9 cellular contexts compared by ENCODE assay signal in genomic region chr14:24105609-24106256, GRCh38. TPM values are rescaled to one million over a fixed set of nuclear protein-coding genes. Genes with fewer than 3 reads are reported as not detected.
DNase-seq lines count a peak whose midpoint lies in the region; ATAC-seq and TF ChIP-seq lines count a peak whose summit lies in the region.
"Not testable (repeated sequence)": the region's sequence is repeated elsewhere in the genome, so short reads cannot be mapped to it uniquely, and the experiment has no call there.
"Had no signal": no experiment of that assay in that cellular context is flagged by ENCODE, and none has a peak within 500 bp of the region (broad histone marks: within the 10 kb centered on the region; RNA-seq: fewer than 3 reads in every experiment).

No MANE protein-coding gene starts in this region.

- CTCF ChIA-PET in CD4-positive, alpha-beta T cell (lab: Charles Lee): interaction anchor here (1.7 kb wide), 1 partner anchor 69 kb away, joined by 3 read pairs; no protein-coding TSS in a partner anchor
- CTCF ChIA-PET in T-cell (lab: Charles Lee): interaction anchor here (2.0 to 2.1 kb wide), 2 partner anchors 9 to 15 kb away, joined by 5 to 7 read pairs; partner anchors contain the start of genes DCAF11 (in 1 of the 2) and NRL (in 1 of the 2)
- CTCF ChIA-PET in activated CD4-positive, alpha-beta memory T cell treated with anti-CD3 and anti-CD28 coated beads for 36 hours (lab: Charles Lee): interaction anchor here (1.1 to 11.2 kb wide), 5 partner anchors 12 to 55 kb away, joined by 3 to 261 read pairs (median 50); partner anchors contain the start of genes IRF9 and PCK2

- TF ChIP-seq POLR2A in right lobe of liver (IDR thresholded peaks at IDR 0.05): not testable (repeated sequence)

- not testable (repeated sequence) for DNase-seq in CD4-positive, alpha-beta T cell; T-cell; activated CD4-positive, alpha-beta memory T cell treated with anti-CD3 and anti-CD28 coated beads for 36 hours; activated T-helper 1 cell treated with anti-CD3 and anti-CD28 coated beads, Interleukin-12 subunit alpha, Interleukin-12 subunit beta, Interleukin-2, Interleukin-4 antibody, amounts not matched to agents 30 ng/mL and 10 ng/mL and 1 ng/mL, durations not matched to agents 14 hours and 24 hours and 36 hours (ENCODE audit: low spot score); activated naive CD8-positive, alpha-beta T cell treated with anti-CD3 and anti-CD28 coated beads, Interleukin-2, amount 10 ng/mL, durations not matched to agents 7 days and 5 days; epithelial cell of prostate (ENCODE audit: low read depth, low spot score); right lobe of liver

- 39% methylated on average over 6 of the region's 8 CpGs for WGBS in right lobe of liver (ENCODE audit: insufficient coverage, low coverage, low lambda C conversion rate, missing lambda C conversion rate)

- not testable (repeated sequence) for ATAC-seq in CD4-positive, alpha-beta T cell (ENCODE audit: poor library complexity); T-cell (replicated peaks in 1 of 4); activated naive CD8-positive, alpha-beta T cell treated with anti-CD3 and anti-CD28 coated beads, Interleukin-2, amount 10 ng/mL, durations not matched to agents 7 days and 5 days (ENCODE audit: low read depth); stimulated activated memory B cell treated with anti-CD40 and anti-IgM and Interleukin-4, amounts not matched to agents 10 μg/mL and 1 μg/mL and 100 μg/mL, for 72 hours
- peak in 2 of 4 donors; percentile 4 to 19 for ATAC-seq in right lobe of liver

- not testable (repeated sequence) for H3K4me3 Mint-ChIP-seq in CD4-positive, alpha-beta T cell; T-cell; activated CD4-positive, alpha-beta memory T cell treated with anti-CD3 and anti-CD28 coated beads for 36 hours; activated T-helper 1 cell treated with anti-CD3 and anti-CD28 coated beads, Interleukin-12 subunit alpha, Interleukin-12 subunit beta, Interleukin-2, Interleukin-4 antibody, amounts not matched to agents 30 ng/mL and 10 ng/mL and 1 ng/mL, durations not matched to agents 14 hours and 24 hours and 36 hours; activated naive CD8-positive, alpha-beta T cell treated with anti-CD3 and anti-CD28 coated beads, Interleukin-2, amount 10 ng/mL, durations not matched to agents 7 days and 5 days; stimulated activated memory B cell treated with anti-CD40 and anti-IgM and Interleukin-4, amounts not matched to agents 10 μg/mL and 1 μg/mL and 100 μg/mL, for 72 hours

- not testable (repeated sequence) for H3K4me1 Mint-ChIP-seq in CD4-positive, alpha-beta T cell (ENCODE audit: low read depth)
- peaks cover 11 to 17% (median 13%) of the 10 kb centered on the region in 3 donors for H3K4me1 Mint-ChIP-seq in T-cell
- H3K4me1 Mint-ChIP-seq in activated CD4-positive, alpha-beta memory T cell treated with anti-CD3 and anti-CD28 coated beads for 36 hours (ENCODE audit: low read depth): peaks cover 22% of the 10 kb centered on the region
- H3K4me1 Mint-ChIP-seq in activated T-helper 1 cell treated with anti-CD3 and anti-CD28 coated beads, Interleukin-12 subunit alpha, Interleukin-12 subunit beta, Interleukin-2, Interleukin-4 antibody, amounts not matched to agents 30 ng/mL and 10 ng/mL and 1 ng/mL, durations not matched to agents 14 hours and 24 hours and 36 hours (ENCODE audit: low read depth): peaks cover 32% of the 10 kb centered on the region
- peaks cover 30% of the 10 kb centered on the region for H3K4me1 Mint-ChIP-seq in activated naive CD8-positive, alpha-beta T cell treated with anti-CD3 and anti-CD28 coated beads, Interleukin-2, amount 10 ng/mL, durations not matched to agents 7 days and 5 days
- peaks cover 14% of the 10 kb centered on the region for H3K4me1 Mint-ChIP-seq in stimulated activated memory B cell treated with anti-CD40 and anti-IgM and Interleukin-4, amounts not matched to agents 10 μg/mL and 1 μg/mL and 100 μg/mL, for 72 hours

- not testable (repeated sequence) for H3K27ac ChIP-seq in CD4-positive, alpha-beta T cell (ENCODE audit: low read depth, low read length)
- H3K27ac ChIP-seq in epithelial cell of prostate (peak overlapping the region; percentile 32), right lobe of liver (peak overlapping the region in 2 of 3 donors; percentile 19 to 73)

- H3K27me3 ChIP-seq in CD4-positive, alpha-beta T cell (ENCODE audit: control insufficient read depth, insufficient read depth, low read length); right lobe of liver: not testable (repeated sequence)

- not testable (repeated sequence) for H3K9me3 ChIP-seq in CD4-positive, alpha-beta T cell (ENCODE audit: control insufficient read depth, low read length); right lobe of liver

- H3K27me3 Mint-ChIP-seq in CD4-positive, alpha-beta T cell; T-cell; activated CD4-positive, alpha-beta memory T cell treated with anti-CD3 and anti-CD28 coated beads for 36 hours; activated T-helper 1 cell treated with anti-CD3 and anti-CD28 coated beads, Interleukin-12 subunit alpha, Interleukin-12 subunit beta, Interleukin-2, Interleukin-4 antibody, amounts not matched to agents 30 ng/mL and 10 ng/mL and 1 ng/mL, durations not matched to agents 14 hours and 24 hours and 36 hours (ENCODE audit: insufficient read depth); activated naive CD8-positive, alpha-beta T cell treated with anti-CD3 and anti-CD28 coated beads, Interleukin-2, amount 10 ng/mL, durations not matched to agents 7 days and 5 days; stimulated activated memory B cell treated with anti-CD40 and anti-IgM and Interleukin-4, amounts not matched to agents 10 μg/mL and 1 μg/mL and 100 μg/mL, for 72 hours: not testable (repeated sequence)

- peaks cover 0 to 91% (median 20%) of the 10 kb centered on the region in 4 donors for H3K4me1 ChIP-seq in right lobe of liver

- peaks cover 29% of the 10 kb centered on the region for H3K36me3 Mint-ChIP-seq in CD4-positive, alpha-beta T cell (ENCODE audit: low read depth)
- peaks cover 29% of the 10 kb centered on the region for H3K36me3 Mint-ChIP-seq in T-cell
- peaks cover 34% of the 10 kb centered on the region for H3K36me3 Mint-ChIP-seq in activated CD4-positive, alpha-beta memory T cell treated with anti-CD3 and anti-CD28 coated beads for 36 hours
- H3K36me3 Mint-ChIP-seq in activated T-helper 1 cell treated with anti-CD3 and anti-CD28 coated beads, Interleukin-12 subunit alpha, Interleukin-12 subunit beta, Interleukin-2, Interleukin-4 antibody, amounts not matched to agents 30 ng/mL and 10 ng/mL and 1 ng/mL, durations not matched to agents 14 hours and 24 hours and 36 hours (ENCODE audit: low read depth): peaks cover 30% of the 10 kb centered on the region
- peaks cover 32% of the 10 kb centered on the region for H3K36me3 Mint-ChIP-seq in activated naive CD8-positive, alpha-beta T cell treated with anti-CD3 and anti-CD28 coated beads, Interleukin-2, amount 10 ng/mL, durations not matched to agents 7 days and 5 days
- H3K36me3 Mint-ChIP-seq in stimulated activated memory B cell treated with anti-CD40 and anti-IgM and Interleukin-4, amounts not matched to agents 10 μg/mL and 1 μg/mL and 100 μg/mL, for 72 hours: peaks cover 29% of the 10 kb centered on the region

- intact Hi-C loops in CD4-positive, alpha-beta T cell (cut with DNase I, micrococcal nuclease): loop anchor here in 1 of 2 experiments (5.0 kb wide), 1 partner anchor 118 kb away; the partner anchor contains the start of gene DHRS4L2
- intact Hi-C loops in activated CD4-positive, alpha-beta memory T cell treated with anti-CD3 and anti-CD28 coated beads for 36 hours (cut with micrococcal nuclease); activated T-helper 1 cell treated with anti-CD3 and anti-CD28 coated beads, Interleukin-12 subunit alpha, Interleukin-12 subunit beta, Interleukin-2, Interleukin-4 antibody, amounts not matched to agents 30 ng/mL and 10 ng/mL and 1 ng/mL, durations not matched to agents 14 hours and 24 hours and 36 hours (cut with micrococcal nuclease); right lobe of liver (cut with DNase I): not testable (repeated sequence)

- H3K27ac Mint-ChIP-seq in CD4-positive, alpha-beta T cell: peak overlapping the region; percentile 56
- peak overlapping the region; percentile 28 to 41 for H3K27ac Mint-ChIP-seq in T-cell
- H3K27ac Mint-ChIP-seq in activated CD4-positive, alpha-beta memory T cell treated with anti-CD3 and anti-CD28 coated beads for 36 hours: peak overlapping the region; percentile 64
- H3K27ac Mint-ChIP-seq in activated T-helper 1 cell treated with anti-CD3 and anti-CD28 coated beads, Interleukin-12 subunit alpha, Interleukin-12 subunit beta, Interleukin-2, Interleukin-4 antibody, amounts not matched to agents 30 ng/mL and 10 ng/mL and 1 ng/mL, durations not matched to agents 14 hours and 24 hours and 36 hours: peak overlapping the region; percentile 15
- H3K27ac Mint-ChIP-seq in activated naive CD8-positive, alpha-beta T cell treated with anti-CD3 and anti-CD28 coated beads, Interleukin-2, amount 10 ng/mL, durations not matched to agents 7 days and 5 days: peak overlapping the region; percentile 37
- H3K27ac Mint-ChIP-seq in stimulated activated memory B cell treated with anti-CD40 and anti-IgM and Interleukin-4, amounts not matched to agents 10 μg/mL and 1 μg/mL and 100 μg/mL, for 72 hours: peak overlapping the region; percentile 53

- POLR2A ChIA-PET in CD4-positive, alpha-beta T cell (lab: Charles Lee): interaction anchor here (1.0 to 2.2 kb wide), 6 partner anchors 9 to 496 kb away, joined by 3 to 14 read pairs (median 3); partner anchors contain the start of genes DCAF11 and NRL
- POLR2A ChIA-PET in T-cell (lab: Charles Lee): not testable (repeated sequence)
- POLR2A ChIA-PET in activated CD4-positive, alpha-beta memory T cell treated with anti-CD3 and anti-CD28 coated beads for 36 hours (lab: Charles Lee): interaction anchor here (0.6 to 5.6 kb wide), 3 partner anchors 11 to 109 kb away, joined by 4 to 41 read pairs (median 6); partner anchors contain the start of gene PCK2
- POLR2A ChIA-PET in activated naive CD8-positive, alpha-beta T cell treated with anti-CD3 and anti-CD28 coated beads, Interleukin-2, amount 10 ng/mL, durations not matched to agents 7 days and 5 days (lab: Charles Lee): interaction anchor here (1.2 to 7.0 kb wide), 3 partner anchors 12 to 30 kb away, joined by 4 to 116 read pairs (median 4); partner anchors contain the start of genes PCK2 and PSME1

- not testable (repeated sequence) for H3K9me3 Mint-ChIP-seq in CD4-positive, alpha-beta T cell; T-cell; activated CD4-positive, alpha-beta memory T cell treated with anti-CD3 and anti-CD28 coated beads for 36 hours; activated T-helper 1 cell treated with anti-CD3 and anti-CD28 coated beads, Interleukin-12 subunit alpha, Interleukin-12 subunit beta, Interleukin-2, Interleukin-4 antibody, amounts not matched to agents 30 ng/mL and 10 ng/mL and 1 ng/mL, durations not matched to agents 14 hours and 24 hours and 36 hours; activated naive CD8-positive, alpha-beta T cell treated with anti-CD3 and anti-CD28 coated beads, Interleukin-2, amount 10 ng/mL, durations not matched to agents 7 days and 5 days; stimulated activated memory B cell treated with anti-CD40 and anti-IgM and Interleukin-4, amounts not matched to agents 10 μg/mL and 1 μg/mL and 100 μg/mL, for 72 hours

- H3K36me3 ChIP-seq in right lobe of liver: peaks cover 0 to 25% (median 4%) of the 10 kb centered on the region in 4 donors

- H3K4me3 ChIP-seq in right lobe of liver: not testable (repeated sequence)

- not testable (repeated sequence) for TF ChIP-seq CTCF in CD4-positive, alpha-beta T cell (IDR thresholded peaks at IDR 0.05); right lobe of liver (IDR thresholded peaks at IDR 0.05)

RNA-seq across cellular contexts. Expression of gene DCAF11, which starts 8.8 kb away (rescaled TPM):
- 10 to 100 TPM; 74.8 to 75.3 TPM for total RNA-seq in CD4-positive, alpha-beta T cell
- total RNA-seq in T-cell: 10 to 100 TPM; 78.5 to 94.1 (median 89.6) TPM
- 10 to 100 TPM; 85.6 to 91.8 TPM for total RNA-seq in activated CD4-positive, alpha-beta memory T cell treated with anti-CD3 and anti-CD28 coated beads for 36 hours
- 69.9 and 71.6 TPM in 2 replicates for total RNA-seq in activated T-helper 1 cell treated with anti-CD3 and anti-CD28 coated beads, Interleukin-12 subunit alpha, Interleukin-12 subunit beta, Interleukin-2, Interleukin-4 antibody, amounts not matched to agents 30 ng/mL and 10 ng/mL and 1 ng/mL, durations not matched to agents 14 hours and 24 hours and 36 hours
- 100 to 1,000 TPM; 100 to 105 TPM for total RNA-seq in activated naive CD8-positive, alpha-beta T cell treated with anti-CD3 and anti-CD28 coated beads, Interleukin-2, amount 10 ng/mL, durations not matched to agents 7 days and 5 days
- total RNA-seq in right lobe of liver: 100 to 1,000 TPM in 3 of 6 experiments, 10 to 100 TPM in 3; 65.9 to 180 (median 103) TPM

RNA-seq across cellular contexts. Expression of gene NRL, which starts 9.0 kb away (rescaled TPM):
- total RNA-seq in CD4-positive, alpha-beta T cell: 1 to 10 TPM; 1.6 to 1.9 TPM
- total RNA-seq in T-cell (1 to 10 TPM; 1.9 to 3.7 (median 3.4) TPM), right lobe of liver (1 to 10 TPM; 1.4 to 2.9 (median 2.1) TPM)
- 1 to 10 TPM; 1.2 to 1.9 TPM for total RNA-seq in activated CD4-positive, alpha-beta memory T cell treated with anti-CD3 and anti-CD28 coated beads for 36 hours
- total RNA-seq in activated T-helper 1 cell treated with anti-CD3 and anti-CD28 coated beads, Interleukin-12 subunit alpha, Interleukin-12 subunit beta, Interleukin-2, Interleukin-4 antibody, amounts not matched to agents 30 ng/mL and 10 ng/mL and 1 ng/mL, durations not matched to agents 14 hours and 24 hours and 36 hours: 2.1 and 2.7 TPM in 2 replicates
- 1 to 10 TPM; 3.3 to 3.4 TPM for total RNA-seq in activated naive CD8-positive, alpha-beta T cell treated with anti-CD3 and anti-CD28 coated beads, Interleukin-2, amount 10 ng/mL, durations not matched to agents 7 days and 5 days

RNA-seq across cellular contexts. Expression of gene PCK2, which starts 11.6 kb away (rescaled TPM):
- total RNA-seq in CD4-positive, alpha-beta T cell: 1 to 10 TPM; 5.2 to 7.4 TPM
- 10 to 100 TPM; 11.8 to 35.5 (median 29.4) TPM for total RNA-seq in T-cell
- 100 to 1,000 TPM; 118 to 125 TPM for total RNA-seq in activated CD4-positive, alpha-beta memory T cell treated with anti-CD3 and anti-CD28 coated beads for 36 hours
- 55.0 and 62.8 TPM in 2 replicates for total RNA-seq in activated T-helper 1 cell treated with anti-CD3 and anti-CD28 coated beads, Interleukin-12 subunit alpha, Interleukin-12 subunit beta, Interleukin-2, Interleukin-4 antibody, amounts not matched to agents 30 ng/mL and 10 ng/mL and 1 ng/mL, durations not matched to agents 14 hours and 24 hours and 36 hours
- 10 to 100 TPM; 47.4 to 50.6 TPM for total RNA-seq in activated naive CD8-positive, alpha-beta T cell treated with anti-CD3 and anti-CD28 coated beads, Interleukin-2, amount 10 ng/mL, durations not matched to agents 7 days and 5 days
- 100 to 1,000 TPM; 124 to 615 (median 240) TPM for total RNA-seq in right lobe of liver

RNA-seq across cellular contexts. Expression of gene FITM1, which starts 24.7 kb away (rescaled TPM):
- 1 to 10 TPM; 1.5 to 1.7 TPM for total RNA-seq in CD4-positive, alpha-beta T cell
- total RNA-seq in T-cell: 1 to 10 TPM; 2.5 to 3.5 (median 3.2) TPM
- total RNA-seq in activated CD4-positive, alpha-beta memory T cell treated with anti-CD3 and anti-CD28 coated beads for 36 hours: under 1 TPM in 1 of 2 experiments, not detected in 1; 0.86 TPM
- 0.26 TPM in 1 of 2 replicates, not detected in the other for total RNA-seq in activated T-helper 1 cell treated with anti-CD3 and anti-CD28 coated beads, Interleukin-12 subunit alpha, Interleukin-12 subunit beta, Interleukin-2, Interleukin-4 antibody, amounts not matched to agents 30 ng/mL and 10 ng/mL and 1 ng/mL, durations not matched to agents 14 hours and 24 hours and 36 hours
- total RNA-seq in activated naive CD8-positive, alpha-beta T cell treated with anti-CD3 and anti-CD28 coated beads, Interleukin-2, amount 10 ng/mL, durations not matched to agents 7 days and 5 days: 1 to 10 TPM; 1.3 to 1.7 TPM
- 10 to 100 TPM in 3 of 6 experiments, 1 to 10 TPM in 3; 1.5 to 32.5 (median 9.3) TPM for total RNA-seq in right lobe of liver
- total RNA-seq: H4 had no signal

RNA-seq across cellular contexts. Expression of gene PSME1, which starts 30.3 kb away (rescaled TPM):
- 100 to 1,000 TPM; 166 to 171 TPM for total RNA-seq in CD4-positive, alpha-beta T cell
- total RNA-seq in T-cell (100 to 1,000 TPM; 221 to 291 (median 259) TPM), right lobe of liver (100 to 1,000 TPM in 4 of 6 experiments, 10 to 100 TPM in 2; 81.7 to 119 (median 107) TPM)
- total RNA-seq in activated CD4-positive, alpha-beta memory T cell treated with anti-CD3 and anti-CD28 coated beads for 36 hours: 100 to 1,000 TPM; 403 to 427 TPM
- total RNA-seq in activated T-helper 1 cell treated with anti-CD3 and anti-CD28 coated beads, Interleukin-12 subunit alpha, Interleukin-12 subunit beta, Interleukin-2, Interleukin-4 antibody, amounts not matched to agents 30 ng/mL and 10 ng/mL and 1 ng/mL, durations not matched to agents 14 hours and 24 hours and 36 hours: 291 and 295 TPM in 2 replicates
- 100 to 1,000 TPM; 430 to 443 TPM for total RNA-seq in activated naive CD8-positive, alpha-beta T cell treated with anti-CD3 and anti-CD28 coated beads, Interleukin-2, amount 10 ng/mL, durations not matched to agents 7 days and 5 days
